32 cellular contexts compared by ENCODE assay signal in genomic region chr20:22370137-22370536, GRCh38.
"Had no signal": no experiment of that assay in that cellular context is flagged by ENCODE, and none has a peak within 500 bp of the region (broad histone marks: within the 10 kb centered on the region; RNA-seq: fewer than 3 reads in every experiment).

No MANE protein-coding gene starts in this region.

- DNase-seq: activated CD4-positive, alpha-beta memory T cell treated with anti-CD3 and anti-CD28 coated beads, Interleukin-2, amount 10 ng/mL, durations not matched to agents 7 days and 5 days; activated CD4-positive, alpha-beta T cell treated with anti-CD3 and anti-CD28 coated beads for 1 hour; activated CD4-positive, alpha-beta T cell treated with anti-CD3 and anti-CD28 coated beads for 36 hours; activated CD4-positive, alpha-beta T cell treated with anti-CD3 and anti-CD28 coated beads, Interleukin-2, amount 10 ng/mL, durations not matched to agents 7 days and 5 days; activated CD4-positive, alpha-beta T cell treated with anti-CD3 and anti-CD28 coated beads, Interleukin-2, amount 50 U/mL, for 48 hours; activated CD4-positive, CD25-positive, alpha-beta regulatory T cell; activated CD8-positive, alpha-beta memory T cell treated with anti-CD3 and anti-CD28 coated beads for 24 hours; activated CD8-positive, alpha-beta memory T cell treated with anti-CD3 and anti-CD28 coated beads, Interleukin-2, amount 10 ng/mL, durations not matched to agents 7 days and 5 days; activated CD8-positive, alpha-beta memory T cell treated with anti-CD3 and anti-CD28 coated beads, Interleukin-2, amount 50 U/mL, for 48 hours; activated CD8-positive, alpha-beta T cell treated with anti-CD3 and anti-CD28 coated beads, Interleukin-2, amount 10 ng/mL, durations not matched to agents 7 days and 5 days; activated effector memory CD4-positive, alpha-beta T cell treated with Interleukin-2 at 50 U/mL for 16 hours; activated gamma-delta T cell; activated naive CD4-positive, alpha-beta T cell treated with anti-CD3 and anti-CD28 coated beads, Interleukin-2, amount 10 ng/mL, durations not matched to agents 7 days and 5 days; activated naive CD4-positive, alpha-beta T cell treated with Interleukin-2 at 50 U/mL for 16 hours; activated naive CD8-positive, alpha-beta T cell treated with anti-CD3 and anti-CD28 coated beads, Interleukin-2, amount 10 ng/mL, durations not matched to agents 7 days and 5 days; activated naive CD8-positive, alpha-beta T cell treated with anti-CD3 and anti-CD28 coated beads, Interleukin-2, amount 50 U/mL, for 24 hours; activated T-cell treated with anti-CD3 and anti-CD28 coated beads, Interleukin-2, amount 50 U/mL, for 24 hours; activated T-cell treated with anti-CD3 and anti-CD28 coated beads, Interleukin-2, amount 50 U/mL, for 48 hours; anterior cingulate cortex; brain microvascular endothelial cell; caudate nucleus; cerebellar nuclear complex; colonic mucosa; T-helper 1 cell; T-helper 2 cell; T-helper 9 cell; WERI-Rb-1 had no signal

- H3K9me3 ChIP-seq: ascending aorta, breast epithelium, colonic mucosa had no signal

- H3K36me3 ChIP-seq: ascending aorta, brain microvascular endothelial cell, breast epithelium, cardiac muscle cell, colonic mucosa, WERI-Rb-1 had no signal

- ATAC-seq: activated CD4-positive, alpha-beta T cell treated with anti-CD3 and anti-CD28 coated beads for 36 hours; activated CD4-positive, CD25-positive, alpha-beta regulatory T cell treated with anti-CD3 and anti-CD28 coated beads, Interleukin-2, amount 50 U/mL, for 24 hours; activated CD8-positive, alpha-beta memory T cell treated with anti-CD3 and anti-CD28 coated beads, Interleukin-2, amount 10 ng/mL, durations not matched to agents 7 days and 5 days; activated CD8-positive, alpha-beta T cell treated with anti-CD3 and anti-CD28 coated beads, Interleukin-2, amount 10 ng/mL, durations not matched to agents 7 days and 5 days; activated naive CD8-positive, alpha-beta T cell treated with anti-CD3 and anti-CD28 coated beads, Interleukin-2, amount 50 U/mL, for 24 hours; WTC11 had no signal

- H3K27ac ChIP-seq: ascending aorta, brain microvascular endothelial cell, breast epithelium, cardiac muscle cell, colonic mucosa, WERI-Rb-1 had no signal

- H3K4me1 ChIP-seq: ascending aorta, breast epithelium, colonic mucosa had no signal

- H3K4me3 ChIP-seq: ascending aorta, breast epithelium, cardiac muscle cell, colonic mucosa had no signal

- H3K27me3 ChIP-seq: ascending aorta, brain microvascular endothelial cell, colonic mucosa had no signal
